ENCODE assay signal across 19 cellular contexts in genomic region chr4:10084651-10085320, GRCh38. TPM values are rescaled to one million over a fixed set of nuclear protein-coding genes. Genes with fewer than 3 reads are reported as not detected.
DNase-seq lines count a peak whose midpoint lies in the region; ATAC-seq, FAIRE-seq and TF ChIP-seq lines count a peak whose summit lies in the region.
"Had no signal": no experiment of that assay in that cellular context is flagged by ENCODE, and none has a peak within 500 bp of the region (broad histone marks: within the 10 kb centered on the region; RNA-seq: fewer than 3 reads in every experiment).

No MANE protein-coding gene starts in this region.

- in situ Hi-C loops in K562 (cut with MboI), result no loop called here

- H3K9me3 Mint-ChIP-seq in activated CD8-positive, alpha-beta T cell treated with anti-CD3 and anti-CD28 coated beads for 36 hours, result no peaks in the 10 kb centered on the region
- H3K9me3 Mint-ChIP-seq in activated CD8-positive, alpha-beta T cell treated with anti-CD3 and anti-CD28 coated beads, Interleukin-2, amount 10 ng/mL, durations not matched to agents 7 days and 5 days (ENCODE audit: insufficient read depth), result no peaks in the 10 kb centered on the region
- H3K9me3 Mint-ChIP-seq in stimulated activated effector memory CD8-positive, alpha-beta T cell treated with anti-CD3 and anti-CD28 coated beads, Interleukin-12 subunit alpha, Interleukin-12 subunit beta, amount 100 ng/mL, for 72 hours, result no peaks in the 10 kb centered on the region
- H3K9me3 Mint-ChIP-seq: activated B cell treated with CpG ODN at 0.5 μM for 24 hours; naive thymus-derived CD8-positive, alpha-beta T cell had no signal

- no peak for TF ChIP-seq CTCF in activated CD8-positive, alpha-beta T cell treated with anti-CD3 and anti-CD28 coated beads for 36 hours (IDR thresholded peaks at IDR 0.05)
- no peak for TF ChIP-seq CTCF in K562 (IDR thresholded peaks at IDR 0.05 in 2 of 3, conservative IDR thresholded peaks at IDR 0.05 in 1 of 3; ENCODE audit: insufficient read depth in 2 of 3, low read depth in 1 of 3, low read length in 3 of 3)
- no peak for TF ChIP-seq CTCF in lower lobe of right lung (IDR thresholded peaks at IDR 0.05)

- POLR2A ChIA-PET in activated CD8-positive, alpha-beta T cell treated with anti-CD3 and anti-CD28 coated beads for 36 hours (lab: Charles Lee), result interaction anchor here (0.6 to 18.7 kb wide), 5 partner anchors 14 to 49 kb away, joined by 3 to 403 read pairs (median 3); partner anchors contain the start of gene WDR1
- POLR2A ChIA-PET in activated CD8-positive, alpha-beta T cell treated with anti-CD3 and anti-CD28 coated beads, Interleukin-2, amount 10 ng/mL, durations not matched to agents 7 days and 5 days (lab: Charles Lee), result interaction anchor here (1.6 kb wide), 1 partner anchor 12 kb away, joined by 3 read pairs; no protein-coding TSS in a partner anchor
- POLR2A ChIA-PET in K562 (lab: Yijun Ruan, JAX), result interaction anchor here (0.8 to 1.4 kb wide), 4 partner anchors 11 to 35 kb away, joined by 3 to 5 read pairs (median 4); no protein-coding TSS in a partner anchor

- H3K27ac ChIP-seq in K562 (ENCODE audit: extremely low read depth, low read depth, low read length), result no peak overlapping the region
- H3K27ac ChIP-seq in lower lobe of right lung, result no peak overlapping the region
- H3K27ac ChIP-seq: brain microvascular endothelial cell, foreskin keratinocyte, skin epidermis had no signal

- intact Hi-C loops in activated CD8-positive, alpha-beta T cell treated with anti-CD3 and anti-CD28 coated beads for 36 hours (cut with micrococcal nuclease), result no loop called here
- intact Hi-C loops in K562 (cut with micrococcal nuclease) (no loop called here), lower lobe of right lung (cut with DNase I) (no loop called here)

- no peaks in the 10 kb centered on the region for H3K9me3 ChIP-seq in K562 (replicated peaks; ENCODE audit: control insufficient read depth, insufficient read depth, low read depth, low read length)
- no peaks in the 10 kb centered on the region for H3K9me3 ChIP-seq in lower lobe of right lung
- H3K9me3 ChIP-seq: Caco-2, thyroid gland had no signal

- no peaks in the 10 kb centered on the region; the same call in 2 of the 3 replicates for H3K79me2 ChIP-seq in K562 (ENCODE audit: control insufficient read depth, insufficient read depth, low read length)

- H3K4me1 ChIP-seq in K562 (replicated peaks in 1 of 2; ENCODE audit: control insufficient read depth in 2 of 2, insufficient read depth in 2 of 2, low read length in 2 of 2) (no peaks in the 10 kb centered on the region), lower lobe of right lung (peaks cover 4% of the 10 kb centered on the region)

- CTCF ChIA-PET in activated CD8-positive, alpha-beta T cell treated with anti-CD3 and anti-CD28 coated beads for 36 hours (lab: Charles Lee), result interaction anchor here (1.0 kb wide), 1 partner anchor 11 kb away, joined by 3 read pairs; no protein-coding TSS in a partner anchor
- CTCF ChIA-PET in activated CD8-positive, alpha-beta T cell treated with anti-CD3 and anti-CD28 coated beads, Interleukin-2, amount 10 ng/mL, durations not matched to agents 7 days and 5 days (lab: Charles Lee), result no interaction called here
- CTCF ChIA-PET in K562 (lab: Yijun Ruan, JAX; ENCODE audit: low intra/inter-chr PET ratio), result no interaction called here

- no peak for ATAC-seq in activated CD8-positive, alpha-beta T cell treated with anti-CD3 and anti-CD28 coated beads for 36 hours
- ATAC-seq in activated CD8-positive, alpha-beta T cell treated with anti-CD3 and anti-CD28 coated beads, Interleukin-2, amount 10 ng/mL, durations not matched to agents 7 days and 5 days, result no peak
- no peak for ATAC-seq in K562
- no peak for ATAC-seq in lower lobe of right lung
- ATAC-seq in stimulated activated effector memory CD8-positive, alpha-beta T cell treated with anti-CD3 and anti-CD28 coated beads, Interleukin-12 subunit alpha, Interleukin-12 subunit beta, amount 100 ng/mL, for 72 hours, result no peak
- ATAC-seq in GM21528 (IDR thresholded peaks at IDR 0.05; ENCODE audit: low FRiP score, unreplicated experiment), result no peak
- ATAC-seq: foreskin keratinocyte; naive thymus-derived CD8-positive, alpha-beta T cell had no signal

- H3K27ac Mint-ChIP-seq in activated CD8-positive, alpha-beta T cell treated with anti-CD3 and anti-CD28 coated beads for 36 hours, result no peak overlapping the region
- no peak overlapping the region for H3K27ac Mint-ChIP-seq in activated CD8-positive, alpha-beta T cell treated with anti-CD3 and anti-CD28 coated beads, Interleukin-2, amount 10 ng/mL, durations not matched to agents 7 days and 5 days
- peak overlapping the region; percentile 71 for H3K27ac Mint-ChIP-seq in stimulated activated effector memory CD8-positive, alpha-beta T cell treated with anti-CD3 and anti-CD28 coated beads, Interleukin-12 subunit alpha, Interleukin-12 subunit beta, amount 100 ng/mL, for 72 hours
- H3K27ac Mint-ChIP-seq: activated B cell treated with CpG ODN at 0.5 μM for 24 hours had no signal

- no peaks in the 10 kb centered on the region for H3K27me3 ChIP-seq in K562 (ENCODE audit: control insufficient read depth in 2 of 2, insufficient read depth in 2 of 2, low read length in 2 of 2)
- no peaks in the 10 kb centered on the region for H3K27me3 ChIP-seq in lower lobe of right lung (ENCODE audit: low read depth)
- H3K27me3 ChIP-seq: brain microvascular endothelial cell, foreskin keratinocyte, thyroid gland had no signal

- H3K4me1 Mint-ChIP-seq in activated CD8-positive, alpha-beta T cell treated with anti-CD3 and anti-CD28 coated beads for 36 hours (ENCODE audit: low read depth), result peaks cover 3% of the 10 kb centered on the region
- no peaks in the 10 kb centered on the region for H3K4me1 Mint-ChIP-seq in activated CD8-positive, alpha-beta T cell treated with anti-CD3 and anti-CD28 coated beads, Interleukin-2, amount 10 ng/mL, durations not matched to agents 7 days and 5 days (ENCODE audit: low read depth)
- peaks cover 9% of the 10 kb centered on the region for H3K4me1 Mint-ChIP-seq in stimulated activated effector memory CD8-positive, alpha-beta T cell treated with anti-CD3 and anti-CD28 coated beads, Interleukin-12 subunit alpha, Interleukin-12 subunit beta, amount 100 ng/mL, for 72 hours
- H3K4me1 Mint-ChIP-seq: activated B cell treated with CpG ODN at 0.5 μM for 24 hours had no signal

- no TSS peak for BruUV-seq in K562 (replicated peaks; lab: Mats Ljungman, UMichigan)

- no peak overlapping the region for H3K9ac ChIP-seq in K562 (ENCODE audit: insufficient read depth in 1 of 2, low read depth in 2 of 2, low read length in 2 of 2)

- 93% methylated on average over 18 of the region's 21 CpGs for WGBS in K562 (ENCODE audit: insufficient coverage, low coverage, missing lambda C conversion rate)

- TF ChIP-seq RAD21 in K562 (CRISPR knock-in tag; conservative IDR thresholded peaks at IDR 0.05 in 1 of 2, IDR thresholded peaks at IDR 0.05 in 1 of 2), result no peak

- no peak for TF ChIP-seq POLR2A in K562 (conservative IDR thresholded peaks at IDR 0.05)

- H3K4me3 ChIP-seq in K562, result no peak overlapping the region
- no peak overlapping the region for H3K4me3 ChIP-seq in lower lobe of right lung
- H3K4me3 ChIP-seq: skin epidermis, thyroid gland had no signal

- H3K36me3 ChIP-seq in K562 (ENCODE audit: control insufficient read depth, insufficient read depth, low read length) (peaks cover 99% of the 10 kb centered on the region; the same call in 2 of the 3 replicates), lower lobe of right lung (peaks cover 100% of the 10 kb centered on the region)

- H3K36me3 Mint-ChIP-seq in activated CD8-positive, alpha-beta T cell treated with anti-CD3 and anti-CD28 coated beads for 36 hours (ENCODE audit: low read depth), result peaks cover 60% of the 10 kb centered on the region
- H3K36me3 Mint-ChIP-seq in activated CD8-positive, alpha-beta T cell treated with anti-CD3 and anti-CD28 coated beads, Interleukin-2, amount 10 ng/mL, durations not matched to agents 7 days and 5 days (ENCODE audit: low read depth), result peaks cover 76% of the 10 kb centered on the region
- peaks cover 100% of the 10 kb centered on the region for H3K36me3 Mint-ChIP-seq in stimulated activated effector memory CD8-positive, alpha-beta T cell treated with anti-CD3 and anti-CD28 coated beads, Interleukin-12 subunit alpha, Interleukin-12 subunit beta, amount 100 ng/mL, for 72 hours

- peaks cover 8% of the 10 kb centered on the region for H4K20me1 ChIP-seq in K562 (replicated peaks; ENCODE audit: control insufficient read depth, insufficient read depth, low read length)

- no peak overlapping the region for H3K4me2 ChIP-seq in K562 (ENCODE audit: insufficient read depth, low read length)

- H3K4me3 Mint-ChIP-seq in activated CD8-positive, alpha-beta T cell treated with anti-CD3 and anti-CD28 coated beads for 36 hours, result no peak overlapping the region
- H3K4me3 Mint-ChIP-seq in activated CD8-positive, alpha-beta T cell treated with anti-CD3 and anti-CD28 coated beads, Interleukin-2, amount 10 ng/mL, durations not matched to agents 7 days and 5 days, result no peak overlapping the region
- H3K4me3 Mint-ChIP-seq in stimulated activated effector memory CD8-positive, alpha-beta T cell treated with anti-CD3 and anti-CD28 coated beads, Interleukin-12 subunit alpha, Interleukin-12 subunit beta, amount 100 ng/mL, for 72 hours, result no peak overlapping the region
- H3K4me3 Mint-ChIP-seq: activated B cell treated with CpG ODN at 0.5 μM for 24 hours; naive thymus-derived CD8-positive, alpha-beta T cell had no signal

- H2AFZ ChIP-seq in K562 (ENCODE audit: low read depth, low read length), result no peak overlapping the region

- TF ChIP-seq EP300 in K562 (IDR thresholded peaks at IDR 0.05; ENCODE audit: low read length), result no peak

- H3K27me3 Mint-ChIP-seq in activated CD8-positive, alpha-beta T cell treated with anti-CD3 and anti-CD28 coated beads for 36 hours, result no peaks in the 10 kb centered on the region
- H3K27me3 Mint-ChIP-seq in activated CD8-positive, alpha-beta T cell treated with anti-CD3 and anti-CD28 coated beads, Interleukin-2, amount 10 ng/mL, durations not matched to agents 7 days and 5 days (ENCODE audit: low read depth), result no peaks in the 10 kb centered on the region
- H3K27me3 Mint-ChIP-seq: activated B cell treated with CpG ODN at 0.5 μM for 24 hours; naive thymus-derived CD8-positive, alpha-beta T cell had no signal

- FAIRE-seq in K562 (lab: Jason Lieb, UNC), result no peak

- H3K9me1 ChIP-seq in K562 (ENCODE audit: control insufficient read depth, insufficient read depth, low read length), result peaks cover 4% of the 10 kb centered on the region

- DNase-seq in activated CD8-positive, alpha-beta T cell treated with anti-CD3 and anti-CD28 coated beads for 36 hours, result peak; percentile 1
- DNase-seq in activated CD8-positive, alpha-beta T cell treated with anti-CD3 and anti-CD28 coated beads, Interleukin-2, amount 10 ng/mL, durations not matched to agents 7 days and 5 days, result no peak
- DNase-seq in K562 (ENCODE audit: extremely low read depth in 1 of 4, low spot score in 3 of 4) (no peak), lower lobe of right lung (peak; percentile 36), SIG-M5 (lab: John Stamatoyannopoulos, UW) (no peak), hippocampal formation (lab: John Stamatoyannopoulos, UW) (no peak)
- DNase-seq in stimulated activated effector memory CD8-positive, alpha-beta T cell treated with anti-CD3 and anti-CD28 coated beads, Interleukin-12 subunit alpha, Interleukin-12 subunit beta, amount 100 ng/mL, for 72 hours (ENCODE audit: low spot score in 2 of 2), result no peak
- DNase-seq: brain microvascular endothelial cell; effector CD8-positive, alpha-beta T cell; foreskin keratinocyte; islet precursor cell; NCI-H1092; SW 1271 had no signal

RNA-seq across cellular contexts. Expression of gene WDR1, which starts 31.8 kb away (rescaled TPM):
- total RNA-seq in activated CD8-positive, alpha-beta T cell treated with anti-CD3 and anti-CD28 coated beads for 36 hours, result 100 to 1,000 TPM; 390 to 393 TPM
- total RNA-seq in activated CD8-positive, alpha-beta T cell treated with anti-CD3 and anti-CD28 coated beads, Interleukin-2, amount 10 ng/mL, durations not matched to agents 7 days and 5 days, result 100 to 1,000 TPM; 516 to 550 TPM
- 72.4 and 125 TPM in 2 replicates for total RNA-seq in K562 (2011; cell fraction: chromatin; rRNA removed; ENCODE audit: low replicate concordance)
- total RNA-seq in K562 (2011; cell fraction: nucleolus; rRNA removed), result 75.3 and 90.2 TPM in 2 replicates
- 64.2 and 70.3 TPM in 2 replicates for total RNA-seq in K562 (2011; cell fraction: nucleoplasm; rRNA removed)
- 151 and 154 TPM in 2 replicates for total RNA-seq in K562 (2014; rRNA removed)
- total RNA-seq in K562 (2014; rRNA removed; fragmentation: Illumina TruSeq; extraction: Trizol), result 111 and 112 TPM in 2 replicates
- total RNA-seq in K562 (2015; rRNA removed; fragmentation: Illumina TruSeq; extraction: Trizol), result 120 and 124 TPM in 2 replicates
- total RNA-seq in K562 (2021), result 186 and 213 TPM in 2 replicates
- polyA plus RNA-seq in K562 (2011; rRNA removed), result 140 and 186 TPM in 2 replicates
- polyA plus RNA-seq in K562 (2011; cell fraction: cytosol; rRNA removed), result 176 and 298 TPM in 2 replicates
- 133 and 190 TPM in 2 replicates for polyA plus RNA-seq in K562 (2011; cell fraction: nucleus; rRNA removed)
- 144 and 177 TPM in 2 replicates for polyA plus RNA-seq in K562 (2012)
- 139 and 149 TPM in 2 replicates for polyA plus RNA-seq in K562 (2014; fragmentation: Illumina TruSeq; extraction: Trizol)
- polyA plus RNA-seq in K562 (2014; fragmentation: Nextera tagmentation; extraction: Ambion mirVana), result 10 to 100 TPM; 16.1 to 23.0 TPM
- polyA plus RNA-seq in K562 (2014; rRNA removed), result 120 and 125 TPM in 2 replicates
- 188 and 256 TPM in 2 replicates for polyA minus RNA-seq in K562 (2011; rRNA and poly(A)+ RNA removed)
- polyA minus RNA-seq in K562 (2011; cell fraction: cytosol; rRNA and poly(A)+ RNA removed), result 111 and 132 TPM in 2 replicates
- 53.7 and 56.2 TPM in 2 replicates for polyA minus RNA-seq in K562 (2011; cell fraction: nucleus; rRNA and poly(A)+ RNA removed)
- 233 TPM for total RNA-seq in lower lobe of right lung

Comparison
In these comparisons a context has a peak if more than half of its experiments do, and no peak if none do; other contexts are left out.
1. DNase-seq: peak in activated CD8-positive, alpha-beta T cell treated with anti-CD3 and anti-CD28 coated beads for 36 hours (single experiment) and lower lobe of right lung (single experiment); none in activated CD8-positive, alpha-beta T cell treated with anti-CD3 and anti-CD28 coated beads, Interleukin-2, amount 10 ng/mL, durations not matched to agents 7 days and 5 days (single experiment), K562 (0 of 4), stimulated activated effector memory CD8-positive, alpha-beta T cell treated with anti-CD3 and anti-CD28 coated beads, Interleukin-12 subunit alpha, Interleukin-12 subunit beta, amount 100 ng/mL, for 72 hours (0 of 2), SIG-M5 (single experiment) and hippocampal formation (0 of 2).